Comparison of ENCODE assay signal across 8 cellular contexts in genomic region chr2:209495855-209496585, GRCh38.
DNase-seq lines count a peak whose midpoint lies in the region; ATAC-seq lines count a peak whose summit lies in the region.

No MANE protein-coding gene starts in this region.

- in situ Hi-C loops in SK-MEL-5 (cut with HindIII; ENCODE audit: low pct_unique_long_range_greater_than_20kb, low sequenced_read_pairs): no loop called here

- H3K36me3 ChIP-seq in subcutaneous abdominal adipose tissue (ENCODE audit: control insufficient read depth in 5 of 5, insufficient read depth in 5 of 5, low read length in 5 of 5): no peaks in the 10 kb centered on the region

- intact Hi-C loops in left ventricle myocardium superior (cut with micrococcal nuclease): no loop called here

- no peaks in the 10 kb centered on the region for H3K27me3 ChIP-seq in subcutaneous abdominal adipose tissue (ENCODE audit: control insufficient read depth in 5 of 5, insufficient read depth in 4 of 5, low read length in 5 of 5)

- ATAC-seq in left ventricle myocardium superior (peak; percentile 99), GM19395 (IDR thresholded peaks at IDR 0.05; ENCODE audit: unreplicated experiment) (no peak), GM19035 (IDR thresholded peaks at IDR 0.05; ENCODE audit: unreplicated experiment) (no peak)

- H3K9me3 ChIP-seq in subcutaneous abdominal adipose tissue (ENCODE audit: control insufficient read depth in 5 of 5, low read length in 5 of 5): peaks cover 2 to 14% (median 11%) of the 10 kb centered on the region in 5 donors

- H3K27ac ChIP-seq in subcutaneous abdominal adipose tissue (ENCODE audit: low read depth, low read length): peak overlapping the region; percentile 67

- peak; percentile 72 for DNase-seq in HK-2 (ENCODE audit: unreplicated experiment)
- DNase-seq in SK-MEL-5 (ENCODE audit: low read depth, low spot score): peak; percentile 61
- DNase-seq in left ventricle myocardium superior: no peak
- no peak for DNase-seq in activated CD4-positive, alpha-beta T cell treated with anti-CD3 and anti-CD28 coated beads, Interleukin-2, amount 50 U/mL, for 48 hours
- no peak for DNase-seq in central memory CD4-positive, alpha-beta T cell

- peaks cover 0 to 10% (median 0%) of the 10 kb centered on the region in 5 donors for H3K4me1 ChIP-seq in subcutaneous abdominal adipose tissue (ENCODE audit: control insufficient read depth in 5 of 5, insufficient read depth in 5 of 5, low read length in 5 of 5)

- H3K9ac ChIP-seq in subcutaneous abdominal adipose tissue (ENCODE audit: low read length in 5 of 5): no peak overlapping the region

- H3K4me3 ChIP-seq in subcutaneous abdominal adipose tissue (ENCODE audit: low read depth in 1 of 5, low read length in 5 of 5): no peak overlapping the region

Comparison
In these comparisons a context has a peak if more than half of its experiments do, and no peak if none do; other contexts are left out.
1. DNase-seq: peak in HK-2 (single experiment) and SK-MEL-5 (single experiment); none in left ventricle myocardium superior (single experiment), activated CD4-positive, alpha-beta T cell treated with anti-CD3 and anti-CD28 coated beads, Interleukin-2, amount 50 U/mL, for 48 hours (0 of 2) and central memory CD4-positive, alpha-beta T cell (single experiment).